8 cellular contexts compared by ENCODE assay signal in genomic region chr6:33812669-33813068, GRCh38. TPM values are rescaled to one million over a fixed set of nuclear protein-coding genes. Genes with fewer than 3 reads are reported as not detected.
A peak's percentile ranks its signal among the peaks of the same experiment; 100 is the strongest.
DNase-seq lines count a peak whose midpoint lies in the region; ATAC-seq, FAIRE-seq and TF ChIP-seq lines count a peak whose summit lies in the region.

No MANE protein-coding gene starts in this region.

- DNase-seq in cardiac muscle cell (ENCODE audit: low read depth in 1 of 2, low spot score in 1 of 2), result peak; percentile 71 to 92
- no peak for DNase-seq in Right ventricle myocardium inferior (ENCODE audit: missing footprints)
- DNase-seq in NCI-H187 (lab: John Stamatoyannopoulos, UW), result peak; percentile 49 to 57
- DNase-seq in activated T-helper 2 cell treated with anti-CD3 and anti-CD28 coated beads, Interferon-gamma antibody, Interleukin-2, Interleukin-4, amounts not matched to agents 10 μg/mL and 5 μg/mL and 100 μg/mL, durations not matched to agents 14 hours and 24 hours and 36 hours (ENCODE audit: low spot score), result peak; percentile 17
- peak; percentile 50 for DNase-seq in iPS DF 19.7 (ENCODE audit: low read depth, low spot score)
- peak; percentile 29 to 35 for DNase-seq in stimulated activated CD4-positive, alpha-beta T cell treated with anti-CD3 and anti-CD28 coated beads, Interleukin-4, amount 100 ng/mL, for 48 hours (ENCODE audit: low read depth in 2 of 2)
- DNase-seq in RCC 7860 (ENCODE audit: low spot score), result no peak

- peak; percentile 40 for TF ChIP-seq CTCF in cardiac muscle cell (IDR thresholded peaks at IDR 0.05; ENCODE audit: low read depth, low read length)

- intact Hi-C loops in Right ventricle myocardium inferior (cut with DNase I), result no loop called here
- intact Hi-C loops in activated T-helper 2 cell treated with anti-CD3 and anti-CD28 coated beads, Interferon-gamma antibody, Interleukin-2, Interleukin-4, amounts not matched to agents 10 μg/mL and 5 μg/mL and 100 μg/mL, durations not matched to agents 14 hours and 24 hours and 36 hours (cut with micrococcal nuclease), result no loop called here

- ATAC-seq in Right ventricle myocardium inferior, result no peak
- ATAC-seq in GM18498 (IDR thresholded peaks at IDR 0.05; ENCODE audit: unreplicated experiment), result no peak

- H3K4me3 ChIP-seq in cardiac muscle cell, result no peak overlapping the region

- H3K4me3 Mint-ChIP-seq in activated T-helper 2 cell treated with anti-CD3 and anti-CD28 coated beads, Interferon-gamma antibody, Interleukin-2, Interleukin-4, amounts not matched to agents 10 μg/mL and 5 μg/mL and 100 μg/mL, durations not matched to agents 14 hours and 24 hours and 36 hours (ENCODE audit: low read depth), result no peak overlapping the region

- no peak for FAIRE-seq in RCC 7860 (lab: Jason Lieb, UNC)

- H3K27ac Mint-ChIP-seq in activated T-helper 2 cell treated with anti-CD3 and anti-CD28 coated beads, Interferon-gamma antibody, Interleukin-2, Interleukin-4, amounts not matched to agents 10 μg/mL and 5 μg/mL and 100 μg/mL, durations not matched to agents 14 hours and 24 hours and 36 hours, result no peak overlapping the region

- H3K9me3 Mint-ChIP-seq in activated T-helper 2 cell treated with anti-CD3 and anti-CD28 coated beads, Interferon-gamma antibody, Interleukin-2, Interleukin-4, amounts not matched to agents 10 μg/mL and 5 μg/mL and 100 μg/mL, durations not matched to agents 14 hours and 24 hours and 36 hours, result no peaks in the 10 kb centered on the region

- no peaks in the 10 kb centered on the region for H3K4me1 ChIP-seq in cardiac muscle cell (ENCODE audit: low read depth)

- no peak overlapping the region for H3K27ac ChIP-seq in cardiac muscle cell

- H3K9me3 ChIP-seq in cardiac muscle cell (ENCODE audit: low read depth), result no peaks in the 10 kb centered on the region

- no peaks in the 10 kb centered on the region for H3K36me3 ChIP-seq in cardiac muscle cell

- H3K36me3 Mint-ChIP-seq in activated T-helper 2 cell treated with anti-CD3 and anti-CD28 coated beads, Interferon-gamma antibody, Interleukin-2, Interleukin-4, amounts not matched to agents 10 μg/mL and 5 μg/mL and 100 μg/mL, durations not matched to agents 14 hours and 24 hours and 36 hours (ENCODE audit: low read depth), result no peaks in the 10 kb centered on the region

- peaks cover 35% of the 10 kb centered on the region for H3K27me3 Mint-ChIP-seq in activated T-helper 2 cell treated with anti-CD3 and anti-CD28 coated beads, Interferon-gamma antibody, Interleukin-2, Interleukin-4, amounts not matched to agents 10 μg/mL and 5 μg/mL and 100 μg/mL, durations not matched to agents 14 hours and 24 hours and 36 hours (ENCODE audit: low read depth)

- peaks cover 4% of the 10 kb centered on the region for H3K4me1 Mint-ChIP-seq in activated T-helper 2 cell treated with anti-CD3 and anti-CD28 coated beads, Interferon-gamma antibody, Interleukin-2, Interleukin-4, amounts not matched to agents 10 μg/mL and 5 μg/mL and 100 μg/mL, durations not matched to agents 14 hours and 24 hours and 36 hours (ENCODE audit: low read depth)

- H3K27me3 ChIP-seq in cardiac muscle cell, result no peaks in the 10 kb centered on the region

RNA-seq across cellular contexts. Expression of gene MLN, which starts 8.9 kb away (rescaled TPM):
- not detected in 2 replicates for total RNA-seq in cardiac muscle cell
- polyA plus RNA-seq in cardiac muscle cell, result 0.55 TPM in 1 of 2 replicates, not detected in the other
- total RNA-seq in Right ventricle myocardium inferior, result not detected
- total RNA-seq in activated T-helper 2 cell treated with anti-CD3 and anti-CD28 coated beads, Interferon-gamma antibody, Interleukin-2, Interleukin-4, amounts not matched to agents 10 μg/mL and 5 μg/mL and 100 μg/mL, durations not matched to agents 14 hours and 24 hours and 36 hours, result not detected in 2 replicates

RNA-seq across cellular contexts. Expression of gene LEMD2, which starts 23.7 kb away (rescaled TPM):
- total RNA-seq in cardiac muscle cell (67.3 and 78.2 TPM in 2 replicates), Right ventricle myocardium inferior (23.2 TPM)
- 65.4 and 79.0 TPM in 2 replicates for polyA plus RNA-seq in cardiac muscle cell
- 61.7 and 66.2 TPM in 2 replicates for total RNA-seq in activated T-helper 2 cell treated with anti-CD3 and anti-CD28 coated beads, Interferon-gamma antibody, Interleukin-2, Interleukin-4, amounts not matched to agents 10 μg/mL and 5 μg/mL and 100 μg/mL, durations not matched to agents 14 hours and 24 hours and 36 hours

Comparison
In these comparisons a context has a peak if more than half of its experiments do, and no peak if none do; other contexts are left out.
1. DNase-seq: peak in cardiac muscle cell (2 of 2), NCI-H187 (2 of 2), activated T-helper 2 cell treated with anti-CD3 and anti-CD28 coated beads, Interferon-gamma antibody, Interleukin-2, Interleukin-4, amounts not matched to agents 10 μg/mL and 5 μg/mL and 100 μg/mL, durations not matched to agents 14 hours and 24 hours and 36 hours (single experiment), iPS DF 19.7 (single experiment) and stimulated activated CD4-positive, alpha-beta T cell treated with anti-CD3 and anti-CD28 coated beads, Interleukin-4, amount 100 ng/mL, for 48 hours (2 of 2); none in Right ventricle myocardium inferior (single experiment) and RCC 7860 (single experiment).